20 cellular contexts compared by ENCODE assay signal in genomic region chr10:43209064-43209455, GRCh38. TPM values are rescaled to one million over a fixed set of nuclear protein-coding genes. Genes with fewer than 3 reads are reported as not detected.
DNase-seq lines count a peak whose midpoint lies in the region; ATAC-seq and TF ChIP-seq lines count a peak whose summit lies in the region.
"Had no signal": no experiment of that assay in that cellular context is flagged by ENCODE, and none has a peak within 500 bp of the region (broad histone marks: within the 10 kb centered on the region; RNA-seq: fewer than 3 reads in every experiment).

No MANE protein-coding gene starts in this region.

- no peak overlapping the region for H3K4me3 Mint-ChIP-seq in endothelial cell (ENCODE audit: unreplicated experiment)
- H3K4me3 Mint-ChIP-seq: activated naive CD4-positive, alpha-beta T cell treated with anti-CD3 and anti-CD28 coated beads, Interleukin-2, amount 50 U/mL, for 24 hours; memory B cell had no signal

- H3K4me1 ChIP-seq in spleen = peaks cover 0 to 13% (median 5%) of the 10 kb centered on the region in 6 donors
- H3K4me1 ChIP-seq: gastroesophageal sphincter, vagina had no signal

- H3K27ac ChIP-seq in spleen = no peak overlapping the region
- H3K27ac ChIP-seq: esophagus squamous epithelium, gastroesophageal sphincter, vagina had no signal

- no peaks in the 10 kb centered on the region for H3K36me3 Mint-ChIP-seq in endothelial cell (ENCODE audit: low read depth, unreplicated experiment)
- H3K36me3 Mint-ChIP-seq: activated naive CD4-positive, alpha-beta T cell treated with anti-CD3 and anti-CD28 coated beads, Interleukin-2, amount 50 U/mL, for 24 hours; memory B cell had no signal

- 80 to 88% (median 84%) methylated on average over 8 of the region's 8 CpGs; no CpG with 5 or more reads in 1 of the 5 donors for WGBS in spleen, 5 donors

- H3K27me3 ChIP-seq in spleen (replicated peaks in 1 of 7) = no peaks in the 10 kb centered on the region
- H3K27me3 ChIP-seq: esophagus squamous epithelium, gastroesophageal sphincter, vagina had no signal

- H3K9me3 Mint-ChIP-seq in endothelial cell (ENCODE audit: unreplicated experiment) = no peaks in the 10 kb centered on the region
- H3K9me3 Mint-ChIP-seq: activated naive CD4-positive, alpha-beta T cell treated with anti-CD3 and anti-CD28 coated beads, Interleukin-2, amount 50 U/mL, for 24 hours; memory B cell had no signal

- no peak overlapping the region for H3K27ac Mint-ChIP-seq in endothelial cell (ENCODE audit: unreplicated experiment)
- H3K27ac Mint-ChIP-seq: activated naive CD4-positive, alpha-beta T cell treated with anti-CD3 and anti-CD28 coated beads, Interleukin-2, amount 50 U/mL, for 24 hours; memory B cell had no signal

- intact Hi-C loops in spleen (cut with DNase I; ENCODE audit: low total_unique reads) = no loop called here

- no peak for TF ChIP-seq POLR2A in spleen (IDR thresholded peaks at IDR 0.05)

- H3K27me3 Mint-ChIP-seq in endothelial cell (ENCODE audit: unreplicated experiment) = peaks cover 13% of the 10 kb centered on the region
- H3K27me3 Mint-ChIP-seq: activated naive CD4-positive, alpha-beta T cell treated with anti-CD3 and anti-CD28 coated beads, Interleukin-2, amount 50 U/mL, for 24 hours; memory B cell had no signal

- TF ChIP-seq CTCF in endothelial cell (IDR thresholded peaks at IDR 0.05; ENCODE audit: unreplicated experiment) (no peak), spleen (IDR thresholded peaks at IDR 0.05 in 8 of 11, conservative IDR thresholded peaks at IDR 0.05 in 3 of 11) (no peak)

- DNase-seq in activated gamma-delta T cell treated with Interleukin-2 at 50 U/mL for 16 hours (peak; percentile 0), activated gamma-delta T cell (lab: John Stamatoyannopoulos, UW) (no peak), RPMI8226 (peak; percentile 35), endothelial cell (ENCODE audit: low spot score) (peak; percentile 1), spleen (peak; percentile 54), NCI-H128 (lab: John Stamatoyannopoulos, UW; ENCODE audit: unreplicated experiment) (no peak), NOMO-1 (lab: John Stamatoyannopoulos, UW; ENCODE audit: unreplicated experiment in 2 of 2) (no peak)
- DNase-seq: activated CD4-positive, alpha-beta T cell treated with anti-CD3 and anti-CD28 coated beads for 4 hours; effector CD8-positive, alpha-beta T cell; esophagus squamous epithelium; Karpas-422; NCI-H187 treated with DMSO at 0.1 percent for 48 hours; NCI-H526 treated with DMSO at 0.1 percent for 48 hours; occipital lobe had no signal

- H3K4me1 Mint-ChIP-seq in endothelial cell (ENCODE audit: unreplicated experiment) = no peaks in the 10 kb centered on the region
- H3K4me1 Mint-ChIP-seq: activated naive CD4-positive, alpha-beta T cell treated with anti-CD3 and anti-CD28 coated beads, Interleukin-2, amount 50 U/mL, for 24 hours; memory B cell had no signal

- no peaks in the 10 kb centered on the region for H3K9me3 ChIP-seq in spleen
- H3K9me3 ChIP-seq: esophagus squamous epithelium, gastroesophageal sphincter, vagina had no signal

- no peaks in the 10 kb centered on the region for H3K36me3 ChIP-seq in spleen
- H3K36me3 ChIP-seq: esophagus squamous epithelium, gastroesophageal sphincter, vagina had no signal

- no peak overlapping the region for H3K4me3 ChIP-seq in spleen
- H3K4me3 ChIP-seq: esophagus squamous epithelium, gastroesophageal sphincter, vagina had no signal

- ATAC-seq in GM21576 (IDR thresholded peaks at IDR 0.05; ENCODE audit: unreplicated experiment) = no peak
- ATAC-seq: gastroesophageal sphincter, right cardiac atrium had no signal

RNA-seq across cellular contexts. Expression of gene RASGEF1A, which starts 57.8 kb away (rescaled TPM):
- 1.3 TPM for total RNA-seq in endothelial cell (ENCODE audit: unreplicated experiment)
- total RNA-seq in spleen = 1 to 10 TPM; 2.5 to 7.1 (median 3.6) TPM
- 1 to 10 TPM; 1.9 to 3.1 (median 2.1) TPM for polyA plus RNA-seq in spleen

Comparison
In these comparisons a context has a peak if more than half of its experiments do, and no peak if none do; other contexts are left out.
1. DNase-seq: peak in activated gamma-delta T cell treated with Interleukin-2 at 50 U/mL for 16 hours (single experiment), RPMI8226 (single experiment), endothelial cell (single experiment) and spleen (single experiment); none in activated gamma-delta T cell (single experiment), NCI-H128 (single experiment) and NOMO-1 (0 of 2).